ENCODE assay signal across 31 cellular contexts in the genomic region with DNA sequence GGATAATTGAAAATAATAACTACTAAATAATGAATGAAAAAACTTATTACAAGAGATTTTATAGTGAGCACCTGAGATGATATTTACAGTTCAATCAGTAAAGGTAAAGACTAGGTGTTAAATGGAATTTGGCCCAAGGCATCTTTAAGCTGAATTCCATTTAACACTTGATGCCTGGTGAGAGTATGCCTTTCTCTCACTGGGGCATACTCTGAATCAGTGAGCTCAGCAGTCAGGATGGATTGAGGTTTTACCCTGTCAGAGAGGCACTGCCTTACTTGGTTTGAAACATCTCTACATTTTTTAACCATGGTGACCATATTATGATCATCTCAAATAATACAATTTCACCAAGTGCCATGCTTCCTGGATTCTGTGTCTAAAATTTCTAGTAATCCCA.
"Had no signal": no experiment of that assay in that cellular context is flagged by ENCODE, and none has a peak within 500 bp of the region (broad histone marks: within the 10 kb centered on the region; RNA-seq: fewer than 3 reads in every experiment).

No MANE protein-coding gene starts in this region.

- H3K27me3 Mint-ChIP-seq: progenitor cell of endocrine pancreas; stimulated activated memory B cell treated with anti-CD40 and anti-IgM and Interleukin-4, amounts not matched to agents 10 μg/mL and 1 μg/mL and 100 μg/mL, for 72 hours; stimulated activated naive CD8-positive, alpha-beta T cell treated with anti-CD3 and anti-CD28 coated beads, Interleukin-15, amount 100 ng/mL, for 72 hours; type B pancreatic cell had no signal

- H3K4me3 ChIP-seq: neural progenitor cell, ovary, psoas muscle, right lobe of liver, skin epidermis, smooth muscle cell, spleen, suprapubic skin, testis, tibial artery, transverse colon, upper lobe of right lung, uterus had no signal

- H3K27ac Mint-ChIP-seq: natural killer cell; nephron; neural progenitor cell; progenitor cell of endocrine pancreas; stimulated activated memory B cell treated with anti-CD40 and anti-IgM and Interleukin-4, amounts not matched to agents 10 μg/mL and 1 μg/mL and 100 μg/mL, for 72 hours; stimulated activated naive CD8-positive, alpha-beta T cell treated with anti-CD3 and anti-CD28 coated beads, Interleukin-15, amount 100 ng/mL, for 72 hours; type B pancreatic cell had no signal

- H3K9me3 ChIP-seq: ovary, right lobe of liver, testis had no signal

- H3K4me1 ChIP-seq: neural progenitor cell, parathyroid adenoma, psoas muscle, right lobe of liver, spleen, suprapubic skin, testis, tibial artery, transverse colon, upper lobe of right lung, uterus had no signal

- H3K27me3 ChIP-seq: neural progenitor cell, right lobe of liver, spleen, suprapubic skin, testis, tibial artery, transverse colon, upper lobe of right lung, uterus had no signal

- H3K4me3 Mint-ChIP-seq: natural killer cell; nephron; neural progenitor cell; stimulated activated memory B cell treated with anti-CD40 and anti-IgM and Interleukin-4, amounts not matched to agents 10 μg/mL and 1 μg/mL and 100 μg/mL, for 72 hours; stimulated activated naive CD8-positive, alpha-beta T cell treated with anti-CD3 and anti-CD28 coated beads, Interleukin-15, amount 100 ng/mL, for 72 hours; type B pancreatic cell had no signal

- DNase-seq: natural killer cell; occipital lobe; ovary; posterior cingulate gyrus; psoas muscle; right cardiac atrium; right lobe of liver; spleen; stimulated activated CD4-positive, alpha-beta T cell treated with anti-CD3 and anti-CD28 coated beads, Interleukin-12 subunit alpha, Interleukin-12 subunit beta, amount 100 ng/mL, for 4 hours; stimulated activated CD4-positive, alpha-beta T cell treated with anti-CD3 and anti-CD28 coated beads, Interleukin-1b, Interleukin-23, amount 100 ng/mL, for 48 hours; stimulated activated CD4-positive, alpha-beta T cell treated with anti-CD3 and anti-CD28 coated beads, Interleukin-4, amount 100 ng/mL, for 1 hour; stimulated activated CD4-positive, alpha-beta T cell treated with anti-CD3 and anti-CD28 coated beads, Interleukin-4, amount 100 ng/mL, for 4 hours; stimulated activated CD8-positive, alpha-beta memory T cell treated with anti-CD3 and anti-CD28 coated beads, Interleukin-4, amount 100 ng/mL, for 48 hours; stimulated activated naive CD4-positive, alpha-beta T cell; stimulated activated naive CD8-positive, alpha-beta T cell treated with anti-CD3 and anti-CD28 coated beads, Interleukin-15, amount 100 ng/mL, for 72 hours; stimulated activated naive CD8-positive, alpha-beta T cell treated with anti-CD3 and anti-CD28 coated beads, Interleukin-15, Interleukin-2, amounts not matched to agents 100 U/mL and 50 U/mL, for 24 hours; substantia nigra; testis; tibial artery; transverse colon; upper lobe of right lung; uterus had no signal

- H3K36me3 Mint-ChIP-seq: neural progenitor cell; stimulated activated memory B cell treated with anti-CD40 and anti-IgM and Interleukin-4, amounts not matched to agents 10 μg/mL and 1 μg/mL and 100 μg/mL, for 72 hours; type B pancreatic cell had no signal

- H3K79me2 ChIP-seq: parathyroid adenoma had no signal

- H3K9me3 Mint-ChIP-seq: type B pancreatic cell had no signal

- H3K4me2 ChIP-seq: neural progenitor cell, smooth muscle cell had no signal

- H3K4me1 Mint-ChIP-seq: natural killer cell; nephron; neural progenitor cell; stimulated activated memory B cell treated with anti-CD40 and anti-IgM and Interleukin-4, amounts not matched to agents 10 μg/mL and 1 μg/mL and 100 μg/mL, for 72 hours; stimulated activated naive CD8-positive, alpha-beta T cell treated with anti-CD3 and anti-CD28 coated beads, Interleukin-15, amount 100 ng/mL, for 72 hours had no signal

- H3K27ac ChIP-seq: neural progenitor cell, ovary, parathyroid adenoma, psoas muscle, right lobe of liver, skin epidermis, spleen, suprapubic skin, testis, tibial artery, transverse colon, upper lobe of right lung, uterus had no signal

- ATAC-seq: natural killer cell; psoas muscle; right cardiac atrium; right lobe of liver; stimulated activated memory B cell treated with anti-CD40 and anti-IgM and Interleukin-4, amounts not matched to agents 10 μg/mL and 1 μg/mL and 100 μg/mL, for 72 hours; stimulated activated naive CD8-positive, alpha-beta T cell treated with anti-CD3 and anti-CD28 coated beads, Interleukin-15, amount 100 ng/mL, for 72 hours; stimulated activated naive CD8-positive, alpha-beta T cell treated with anti-CD3 and anti-CD28 coated beads, Interleukin-15, Interleukin-2, amounts not matched to agents 100 U/mL and 50 U/mL, for 24 hours; upper lobe of right lung had no signal

- H3K9ac ChIP-seq: neural progenitor cell, parathyroid adenoma had no signal

- H2AFZ ChIP-seq: neural progenitor cell, parathyroid adenoma had no signal

- H3K36me3 ChIP-seq: neural progenitor cell, ovary, right lobe of liver, spleen, suprapubic skin, tibial artery, transverse colon, upper lobe of right lung, uterus had no signal
